Comparison of ENCODE assay signal across 10 cellular contexts in the genomic region with DNA sequence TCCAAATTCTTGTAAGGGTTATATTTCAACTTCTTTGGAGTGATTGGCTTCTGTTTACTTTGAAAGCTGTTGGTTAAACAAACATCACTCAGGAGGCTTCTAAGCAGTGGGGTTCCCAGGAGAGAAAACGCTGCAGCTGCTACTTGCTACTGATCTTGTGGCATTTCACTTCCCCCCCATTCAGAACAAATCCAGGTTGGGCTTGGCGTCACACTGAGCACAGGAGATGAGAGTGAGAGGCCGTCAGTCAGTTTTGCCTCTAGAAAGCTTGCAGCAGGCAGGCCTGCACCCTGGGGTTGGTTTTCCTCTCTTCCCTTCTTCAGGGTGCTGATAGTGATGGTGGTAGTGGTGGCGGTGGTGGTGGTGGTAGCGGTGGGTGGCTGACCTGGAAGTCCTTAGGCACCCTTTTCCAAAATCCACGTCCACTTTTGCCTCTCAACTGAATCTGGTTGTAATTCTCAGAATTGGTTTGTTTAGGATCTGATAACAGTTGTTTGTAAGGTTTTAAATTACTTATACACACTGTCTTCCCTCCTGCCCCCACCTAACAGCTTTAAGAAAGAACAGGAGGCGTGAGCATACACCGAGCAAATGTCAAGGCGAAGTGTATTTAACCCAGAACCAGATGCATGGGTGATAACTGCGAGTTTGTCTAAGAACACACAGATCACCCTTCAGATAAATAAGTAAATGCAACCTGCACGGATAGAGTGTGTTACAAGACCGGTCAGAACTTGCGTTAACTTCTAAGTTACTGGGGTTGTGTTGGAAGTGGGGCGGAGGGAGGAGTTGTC. TPM values are rescaled to one million over a fixed set of nuclear protein-coding genes. Genes with fewer than 3 reads are reported as not detected.
DNase-seq lines count a peak whose midpoint lies in the region; ATAC-seq, FAIRE-seq and TF ChIP-seq lines count a peak whose summit lies in the region.
"Had no signal": no experiment of that assay in that cellular context is flagged by ENCODE, and none has a peak within 500 bp of the region (broad histone marks: within the 10 kb centered on the region; RNA-seq: fewer than 3 reads in every experiment).

No MANE protein-coding gene starts in this region.

- H3K9ac ChIP-seq in neural cell (ENCODE audit: low read length): no peak overlapping the region

- H3K9me2 ChIP-seq in DOHH2 (replicated peaks; ENCODE audit: control insufficient read depth, low read length) (no peaks in the 10 kb centered on the region), neural cell (ENCODE audit: insufficient read depth, low read length) (no peaks in the 10 kb centered on the region)

- no peak for ATAC-seq in GM18502 (IDR thresholded peaks at IDR 0.05; ENCODE audit: poor library complexity, unreplicated experiment)
- no peak for ATAC-seq in HG03460 (IDR thresholded peaks at IDR 0.05; ENCODE audit: unreplicated experiment)

- H2AFZ ChIP-seq in neural cell (ENCODE audit: low read depth, low read length): no peak overlapping the region

- H3K9me3 ChIP-seq in DOHH2 (ENCODE audit: control insufficient read depth, insufficient read depth, low read length) (no peaks in the 10 kb centered on the region), neural cell (ENCODE audit: low read length) (no peaks in the 10 kb centered on the region)

- TF ChIP-seq CTCF in DOHH2 (IDR thresholded peaks at IDR 0.05; ENCODE audit: low read depth, low read length, poor library complexity, severe bottlenecking) (no peak), neural cell (IDR thresholded peaks at IDR 0.05; ENCODE audit: poor library complexity, severe bottlenecking) (no peak), D721Med (IDR thresholded peaks at IDR 0.05; ENCODE audit: insufficient read depth, missing control alignments) (no peak)

- TF ChIP-seq RAD21 in neural cell (conservative IDR thresholded peaks at IDR 0.05): no peak

- H3K4me2 ChIP-seq in DOHH2 (ENCODE audit: low read length) (peak overlapping the region; percentile 76), neural cell (ENCODE audit: low read length) (no peak overlapping the region)

- FAIRE-seq in D721Med (lab: Jason Lieb, UNC): no peak
- FAIRE-seq: GM12878, RCC 7860 had no signal

- no peak for TF ChIP-seq EP300 in neural cell (conservative IDR thresholded peaks at IDR 0.05; ENCODE audit: poor library complexity, severe bottlenecking)

- H3K4me3 ChIP-seq in DOHH2 (ENCODE audit: low read length): peak overlapping the region; percentile 84; the same call in 1 of the 2 replicates
- peak overlapping the region; percentile 57 for H3K4me3 ChIP-seq in neural cell (ENCODE audit: low read length)
- H3K4me3 ChIP-seq: GM12878 had no signal

- DNase-seq in NCI-H1436 treated with DMSO at 0.1 percent for 48 hours (lab: John Stamatoyannopoulos, UW) (peak; percentile 51), SK-N-DZ (ENCODE audit: low spot score) (peak; percentile 18), D721Med (ENCODE audit: insufficient read length, low spot score) (no peak)
- no peak for DNase-seq in activated CD4-positive, alpha-beta T cell treated with anti-CD3 and anti-CD28 coated beads, Interleukin-2, amount 50 U/mL, for 48 hours

- H3K27ac ChIP-seq in DOHH2 (ENCODE audit: low read depth, low read length) (no peak overlapping the region), neural cell (ENCODE audit: low read length) (no peak overlapping the region)

- no peaks in the 10 kb centered on the region for H3K36me3 ChIP-seq in DOHH2 (ENCODE audit: control insufficient read depth, low read length)
- no peaks in the 10 kb centered on the region for H3K36me3 ChIP-seq in neural cell (ENCODE audit: insufficient read depth, low read length)

- peaks cover 27% of the 10 kb centered on the region for H3K4me1 ChIP-seq in DOHH2 (ENCODE audit: control insufficient read depth, low read length)

- H3K79me2 ChIP-seq in DOHH2 (ENCODE audit: control insufficient read depth, low read length) (peaks cover 5% of the 10 kb centered on the region), neural cell (replicated peaks; ENCODE audit: insufficient read depth, low read length) (no peaks in the 10 kb centered on the region)

- H4K20me1 ChIP-seq in DOHH2 (ENCODE audit: control insufficient read depth, insufficient read depth, low read depth, low read length) (peaks cover 7% of the 10 kb centered on the region), neural cell (ENCODE audit: insufficient read depth) (no peaks in the 10 kb centered on the region)

- H3F3A ChIP-seq in DOHH2 (ENCODE audit: control insufficient read depth, insufficient read depth): peaks cover 13% of the 10 kb centered on the region
- peaks cover 7% of the 10 kb centered on the region for H3F3A ChIP-seq in neural cell (ENCODE audit: insufficient read depth, low read length, poor library complexity, severe bottlenecking)

- H3K27me3 ChIP-seq in DOHH2 (ENCODE audit: control insufficient read depth, low read length): peaks cover 68% of the 10 kb centered on the region
- peaks cover 86% of the 10 kb centered on the region for H3K27me3 ChIP-seq in neural cell (ENCODE audit: insufficient read depth, low read depth, low read length)

TF ChIP-seq in neural cell, 6 proteins besides CTCF, POLR2A, EP300 and RAD21:
- TF ChIP-seq POLR2AphosphoS5 (IDR thresholded peaks at IDR 0.05) (peak; percentile 17), MXI1 (conservative IDR thresholded peaks at IDR 0.05; ENCODE audit: poor library complexity, severe bottlenecking) (no peak)

RNA-seq across cellular contexts. Expression of a gene that starts 3.2 kb away (rescaled TPM):
- 6.0 and 8.9 TPM in 2 replicates for polyA plus RNA-seq in SK-N-DZ (2014; cell fraction: cytosol; rRNA removed)
- 3.2 and 5.7 TPM in 2 replicates for polyA plus RNA-seq in SK-N-DZ (2014; cell fraction: nucleus; rRNA removed)
- 0.62 and 1.0 TPM in 2 replicates for polyA plus RNA-seq in neural cell
- 1.5 and 2.4 TPM in 2 replicates for polyA minus RNA-seq in neural cell

Comparison
In these comparisons a context has a peak if more than half of its experiments do, and no peak if none do; other contexts are left out.
1. DNase-seq: peak in NCI-H1436 treated with DMSO at 0.1 percent for 48 hours (single experiment) and SK-N-DZ (single experiment); none in activated CD4-positive, alpha-beta T cell treated with anti-CD3 and anti-CD28 coated beads, Interleukin-2, amount 50 U/mL, for 48 hours (0 of 2) and D721Med (single experiment).